Comparison of ENCODE assay signal across 18 cellular contexts in the genomic region with DNA sequence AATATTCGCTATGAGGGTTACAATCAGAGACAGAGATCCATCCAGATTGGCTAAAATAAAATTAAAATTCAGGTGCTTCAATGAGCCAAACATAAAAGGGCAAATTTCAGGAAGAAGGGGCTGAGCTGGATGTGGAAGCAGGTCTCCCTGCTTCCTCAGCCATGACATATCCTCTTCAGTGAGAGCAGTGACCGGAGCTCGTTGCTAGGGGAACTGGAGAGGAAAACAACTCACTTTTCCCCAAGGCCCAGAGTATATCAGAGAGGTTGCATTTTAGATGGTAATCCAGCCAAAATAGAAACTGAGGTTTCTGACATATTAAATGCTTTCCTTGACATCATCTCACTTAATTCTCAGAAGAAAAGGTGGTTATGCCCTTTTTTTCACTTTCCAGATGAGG.
"Had no signal": no experiment of that assay in that cellular context is flagged by ENCODE, and none has a peak within 500 bp of the region (broad histone marks: within the 10 kb centered on the region; RNA-seq: fewer than 3 reads in every experiment).

No MANE protein-coding gene starts in this region.

- H3K4me2 ChIP-seq: hepatocyte had no signal

- H3K27me3 ChIP-seq: foreskin keratinocyte, hepatocyte, ovary, right atrium auricular region, suprapubic skin, tibial artery, upper lobe of left lung, uterus had no signal

- DNase-seq: effector memory CD4-positive, alpha-beta T cell; foreskin keratinocyte; left colon; mammary epithelial cell; mucosa of descending colon; naive thymus-derived CD8-positive, alpha-beta T cell; nucleus accumbens; ovary; small intestine; stimulated activated CD4-positive, alpha-beta T cell treated with anti-CD3 and anti-CD28 coated beads, Interleukin-12 subunit alpha, Interleukin-12 subunit beta, amount 100 ng/mL, for 4 hours; stimulated activated naive CD4-positive, alpha-beta T cell; tibial artery; upper lobe of left lung; uterus had no signal

- H3K4me3 Mint-ChIP-seq: naive thymus-derived CD8-positive, alpha-beta T cell; neural crest cell had no signal

- H3K36me3 Mint-ChIP-seq: naive thymus-derived CD8-positive, alpha-beta T cell had no signal

- H3K9me3 ChIP-seq: ovary, right atrium auricular region, suprapubic skin, upper lobe of left lung had no signal

- H3K27ac ChIP-seq: foreskin keratinocyte, hepatocyte, ovary, right atrium auricular region, suprapubic skin, tibial artery, upper lobe of left lung, uterus had no signal

- H3K4me1 Mint-ChIP-seq: naive thymus-derived CD8-positive, alpha-beta T cell had no signal

- H3K36me3 ChIP-seq: ovary, right atrium auricular region, suprapubic skin, tibial artery, upper lobe of left lung, uterus had no signal

- H3K4me3 ChIP-seq: hepatocyte, mucosa of descending colon, ovary, right atrium auricular region, suprapubic skin, tibial artery, upper lobe of left lung, uterus had no signal

- H3K27ac Mint-ChIP-seq: naive thymus-derived CD8-positive, alpha-beta T cell had no signal

- H3K4me1 ChIP-seq: foreskin keratinocyte, right atrium auricular region, suprapubic skin, tibial artery, upper lobe of left lung, uterus had no signal

- ATAC-seq: foreskin keratinocyte; left colon; mucosa of descending colon; naive thymus-derived CD8-positive, alpha-beta T cell had no signal
